In the genomic region with DNA sequence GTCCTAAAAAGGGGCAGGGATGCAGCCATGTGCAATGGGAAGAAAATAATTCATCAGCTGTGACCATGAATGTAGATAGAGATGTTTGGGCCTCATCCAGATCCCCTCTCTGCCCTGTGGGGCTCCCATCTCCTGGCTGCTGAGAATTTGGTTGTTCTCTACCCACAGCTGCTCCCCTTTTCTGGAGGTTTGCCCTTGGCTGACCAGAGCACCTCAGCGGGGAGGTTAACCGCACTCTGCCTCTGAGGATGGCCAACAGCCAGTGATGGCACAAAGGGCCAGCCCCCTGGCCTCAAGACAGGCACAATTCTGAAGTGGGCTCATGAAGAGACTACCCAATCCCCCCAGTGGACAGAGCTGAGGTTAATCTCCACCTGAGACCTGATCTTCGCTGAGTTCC, we compare ENCODE assay signal across 26 cellular contexts.
DNase-seq lines count a peak whose midpoint lies in the region; ATAC-seq, FAIRE-seq and TF ChIP-seq lines count a peak whose summit lies in the region.
"Had no signal": no experiment of that assay in that cellular context is flagged by ENCODE, and none has a peak within 500 bp of the region (broad histone marks: within the 10 kb centered on the region; RNA-seq: fewer than 3 reads in every experiment).

No MANE protein-coding gene starts in this region.

- no peak overlapping the region; the same call in 1 of the 2 replicates for H3K27ac ChIP-seq in IMR-90 (ENCODE audit: insufficient read depth, low read length)
- peak overlapping the region; percentile 80 for H3K27ac ChIP-seq in VCaP
- H3K27ac ChIP-seq in keratinocyte (ENCODE audit: control insufficient read depth, insufficient read depth, low read length): peak overlapping the region; percentile 100
- peak overlapping the region in 1 of 4 donors; percentile 78 for H3K27ac ChIP-seq in transverse colon
- H3K27ac ChIP-seq: lower lobe of right lung, neutrophil, vagina, WERI-Rb-1 had no signal

- H4K91ac ChIP-seq in IMR-90 (ENCODE audit: insufficient read depth, low read depth, low read length): peak overlapping the region; percentile 64

- H2AK9ac ChIP-seq in IMR-90 (replicated peaks; ENCODE audit: low read depth, low read length, poor library complexity): no peak overlapping the region

- H2BK5ac ChIP-seq in IMR-90 (ENCODE audit: low read depth, low read length, poor library complexity, severe bottlenecking): peak overlapping the region; percentile 22

- no peaks in the 10 kb centered on the region for H3K79me1 ChIP-seq in IMR-90 (ENCODE audit: low read depth in 1 of 2, low read length in 2 of 2)

- H3K23ac ChIP-seq in IMR-90 (ENCODE audit: low read depth, low read length): 0 out of 2 replicates have a peak overlapping the region, but pooled peaks have one; percentile 20

- H3K36me3 ChIP-seq in IMR-90 (ENCODE audit: control insufficient read depth, insufficient read depth, low read length) (no peaks in the 10 kb centered on the region), keratinocyte (ENCODE audit: control insufficient read depth in 2 of 2, extremely low read depth in 1 of 2, insufficient read depth in 2 of 2, low read length in 2 of 2) (no peaks in the 10 kb centered on the region), skeletal muscle satellite cell (ENCODE audit: insufficient read depth, low read length) (no peaks in the 10 kb centered on the region), transverse colon (no peaks in the 10 kb centered on the region)
- H3K36me3 ChIP-seq: heart left ventricle, lower lobe of right lung, neutrophil, thoracic aorta, vagina, WERI-Rb-1 had no signal

- WGBS in IMR-90 (ENCODE audit: extremely low coverage in 2 of 2, insufficient read length in 1 of 2), 2 experiments: 85% methylated on average over 2 of the region's 3 CpGs; no CpG with 5 or more reads in 1 of the 2 experiments
- 95 to 100% methylated on average over 1 to 3 of the region's 3 CpGs for WGBS in transverse colon (ENCODE audit: low coverage in 1 of 2), 2 donors

- H3K18ac ChIP-seq in IMR-90 (ENCODE audit: low read depth, low read length): peak overlapping the region; percentile 64

- peaks cover 14% of the 10 kb centered on the region for H3K4me1 ChIP-seq in IMR-90 (ENCODE audit: control insufficient read depth, insufficient read depth, low read length)
- H3K4me1 ChIP-seq in keratinocyte (ENCODE audit: control insufficient read depth, extremely low read depth, insufficient read depth, low read length): peaks cover 63% of the 10 kb centered on the region
- peaks cover 60% of the 10 kb centered on the region for H3K4me1 ChIP-seq in skeletal muscle satellite cell (ENCODE audit: control insufficient read depth, insufficient read depth, low read length)
- H3K4me1 ChIP-seq in transverse colon: peaks cover 10 to 50% (median 34%) of the 10 kb centered on the region in 4 donors
- H3K4me1 ChIP-seq: body of pancreas, lower lobe of right lung had no signal

- peak overlapping the region; percentile 39; the same call in 1 of the 2 replicates for H3K56ac ChIP-seq in IMR-90 (ENCODE audit: extremely low read depth, insufficient read depth, low read length)

- no peak for ATAC-seq in IMR-90 (ENCODE audit: low read depth)
- ATAC-seq in GM18870 (IDR thresholded peaks at IDR 0.05; ENCODE audit: unreplicated experiment): no peak
- ATAC-seq: body of pancreas, heart left ventricle, lower lobe of right lung, psoas muscle had no signal

- H3K4me2 ChIP-seq in IMR-90 (ENCODE audit: low read depth, low read length): no peak overlapping the region
- peak overlapping the region; percentile 65 for H3K4me2 ChIP-seq in keratinocyte (ENCODE audit: control insufficient read depth, extremely low read depth, insufficient read depth, low read depth, low read length)
- H3K4me2 ChIP-seq in skeletal muscle satellite cell (ENCODE audit: low read length): peak overlapping the region; percentile 18

- FAIRE-seq in keratinocyte (lab: Jason Lieb, UNC): peak; percentile 56
- FAIRE-seq: small intestine had no signal

- no peaks in the 10 kb centered on the region for H3K36me3 Mint-ChIP-seq in activated CD4-positive, alpha-beta memory T cell treated with anti-CD3 and anti-CD28 coated beads, Interleukin-2, amount 10 ng/mL, durations not matched to agents 7 days and 5 days (ENCODE audit: low read depth)

- H3K27me3 Mint-ChIP-seq in activated CD4-positive, alpha-beta memory T cell treated with anti-CD3 and anti-CD28 coated beads, Interleukin-2, amount 10 ng/mL, durations not matched to agents 7 days and 5 days: peaks cover 37% of the 10 kb centered on the region

- CTCF ChIA-PET in IMR-90 (lab: Yijun Ruan, JAX): no interaction called here
- CTCF ChIA-PET in activated CD4-positive, alpha-beta memory T cell treated with anti-CD3 and anti-CD28 coated beads, Interleukin-2, amount 10 ng/mL, durations not matched to agents 7 days and 5 days (lab: Charles Lee): no interaction called here

- H3K27me3 ChIP-seq in IMR-90 (ENCODE audit: control insufficient read depth, insufficient read depth, low read length) (no peaks in the 10 kb centered on the region), keratinocyte (ENCODE audit: control insufficient read depth, extremely low read depth, insufficient read depth, low read length) (no peaks in the 10 kb centered on the region), skeletal muscle satellite cell (ENCODE audit: control insufficient read depth, insufficient read depth, low read length) (no peaks in the 10 kb centered on the region), transverse colon (no peaks in the 10 kb centered on the region)
- H3K27me3 ChIP-seq: body of pancreas, heart left ventricle, neutrophil, vagina had no signal

- peak overlapping the region; percentile 85 for H3K4ac ChIP-seq in IMR-90 (ENCODE audit: low read depth, low read length)

- no peak overlapping the region for H3K4me3 Mint-ChIP-seq in activated CD4-positive, alpha-beta memory T cell treated with anti-CD3 and anti-CD28 coated beads, Interleukin-2, amount 10 ng/mL, durations not matched to agents 7 days and 5 days
- H3K4me3 Mint-ChIP-seq: activated CD4-positive, alpha-beta T cell treated with anti-CD3 and anti-CD28 coated beads, Interleukin-2, amount 10 ng/mL, durations not matched to agents 7 days and 5 days; activated T-cell treated with anti-CD3 and anti-CD28 coated beads, Interleukin-2, amount 50 U/mL, for 4 hours had no signal

- no peak overlapping the region for H3K4me3 ChIP-seq in IMR-90 (ENCODE audit: insufficient read depth, low read depth, low read length)
- peak overlapping the region in 1 of 3 experiments; percentile 5 for H3K4me3 ChIP-seq in keratinocyte (ENCODE audit: control insufficient read depth in 2 of 3, extremely low read depth in 1 of 3, insufficient read depth in 2 of 3, low read depth in 1 of 3, low read length in 3 of 3)
- no peak overlapping the region for H3K4me3 ChIP-seq in skeletal muscle satellite cell (ENCODE audit: low read length)
- no peak overlapping the region for H3K4me3 ChIP-seq in transverse colon
- H3K4me3 ChIP-seq: body of pancreas, heart left ventricle, lower lobe of right lung, psoas muscle, thoracic aorta, vagina had no signal

- H2BK120ac ChIP-seq in IMR-90 (ENCODE audit: low read depth, low read length): peak overlapping the region; percentile 85

- H3K4me1 Mint-ChIP-seq in activated CD4-positive, alpha-beta memory T cell treated with anti-CD3 and anti-CD28 coated beads, Interleukin-2, amount 10 ng/mL, durations not matched to agents 7 days and 5 days: peaks cover 12% of the 10 kb centered on the region

- peaks cover 14% of the 10 kb centered on the region for H3K9me1 ChIP-seq in IMR-90 (ENCODE audit: insufficient read depth, low read length)
- no peaks in the 10 kb centered on the region for H3K9me1 ChIP-seq in keratinocyte (ENCODE audit: control insufficient read depth, extremely low read depth, insufficient read depth, low read length)

- in situ Hi-C loops in IMR-90 (cut with MboI; ENCODE audit: low sequenced_read_pairs) (no loop called here), transverse colon (cut with MboI; ENCODE audit: low pct_ligation_motif_present in 1 of 4, low pct_unique_long_range_greater_than_20kb in 1 of 4, low sequenced_read_pairs in 3 of 4) (no loop called here)

- DNase-seq in IMR-90: no peak
- no peak for DNase-seq in keratinocyte (ENCODE audit: low read depth, low spot score)
- no peak for DNase-seq in HuH-7 (ENCODE audit: low spot score)
- no peak for DNase-seq in transverse colon
- no peak for DNase-seq in activated CD4-positive, alpha-beta memory T cell treated with anti-CD3 and anti-CD28 coated beads, Interleukin-2, amount 10 ng/mL, durations not matched to agents 7 days and 5 days
- DNase-seq: activated CD4-positive, alpha-beta T cell treated with anti-CD3 and anti-CD28 coated beads, Interleukin-2, amount 10 ng/mL, durations not matched to agents 7 days and 5 days; activated naive CD4-positive, alpha-beta T cell; activated T-cell treated with anti-CD3 and anti-CD28 coated beads, Interleukin-2, amount 50 U/mL, for 4 hours; body of pancreas; heart left ventricle; KBM-7; lower lobe of right lung; NCI-H1417 treated with DMSO at 0.1 percent for 48 hours; NCI-H2081 treated with DMSO at 0.1 percent for 48 hours; NCI-H774; psoas muscle; small intestine; stimulated activated CD4-positive, alpha-beta T cell treated with anti-CD3 and anti-CD28 coated beads, Interleukin-4, amount 100 ng/mL, for 1 hour; T-helper 9 cell; WERI-Rb-1 had no signal

- peak overlapping the region; percentile 85 for H2BK20ac ChIP-seq in IMR-90 (ENCODE audit: low read depth, low read length)

- H3K9ac ChIP-seq in IMR-90 (ENCODE audit: low read depth, low read length): no peak overlapping the region
- H3K9ac ChIP-seq in keratinocyte (ENCODE audit: control insufficient read depth, extremely low read depth, insufficient read depth, low read length): peak overlapping the region; percentile 73
- peak overlapping the region; percentile 61 for H3K9ac ChIP-seq in skeletal muscle satellite cell (ENCODE audit: low read depth, low read length)

- peaks cover 3% of the 10 kb centered on the region; the same call in 1 of the 2 replicates for H4K20me1 ChIP-seq in IMR-90 (ENCODE audit: insufficient read depth, low read length)
- H4K20me1 ChIP-seq in keratinocyte (ENCODE audit: control insufficient read depth, extremely low read depth, insufficient read depth, low read length): no peaks in the 10 kb centered on the region

- no peak for TF ChIP-seq CTCF in IMR-90 (conservative IDR thresholded peaks at IDR 0.05; ENCODE audit: low read depth, low read length)
- no peak for TF ChIP-seq CTCF in VCaP (conservative IDR thresholded peaks at IDR 0.05)
- TF ChIP-seq CTCF in keratinocyte (optimal IDR thresholded peaks at IDR 0.05 in 1 of 3, IDR thresholded peaks at IDR 0.05 in 1 of 3, conservative IDR thresholded peaks at IDR 0.05 in 1 of 3; ENCODE audit: extremely low read depth in 1 of 3, insufficient read depth in 2 of 3, low read length in 3 of 3): no peak
- no peak for TF ChIP-seq CTCF in transverse colon (IDR thresholded peaks at IDR 0.05)

- BruUV-seq in IMR-90 (replicated peaks; lab: Mats Ljungman, UMichigan): no TSS peak

- intact Hi-C loops in IMR-90 (cut with micrococcal nuclease): no loop called here
- intact Hi-C loops in transverse colon (cut with DNase I; ENCODE audit: low total_unique reads): no loop called here

- peak overlapping the region; percentile 60 to 80; a peak in 3 of 4 replicates for H4K8ac ChIP-seq in IMR-90 (ENCODE audit: low read depth in 2 of 2, low read length in 2 of 2)

- H3K9me3 Mint-ChIP-seq in activated CD4-positive, alpha-beta memory T cell treated with anti-CD3 and anti-CD28 coated beads, Interleukin-2, amount 10 ng/mL, durations not matched to agents 7 days and 5 days: no peaks in the 10 kb centered on the region
- H3K9me3 Mint-ChIP-seq: activated CD4-positive, alpha-beta T cell treated with anti-CD3 and anti-CD28 coated beads, Interleukin-2, amount 10 ng/mL, durations not matched to agents 7 days and 5 days; activated T-cell treated with anti-CD3 and anti-CD28 coated beads, Interleukin-2, amount 50 U/mL, for 4 hours had no signal

- H3K79me2 ChIP-seq in keratinocyte (ENCODE audit: control insufficient read depth, insufficient read depth, low read length): no peaks in the 10 kb centered on the region

- peak overlapping the region; percentile 100; the same call in 2 of the 3 replicates for H2BK15ac ChIP-seq in IMR-90 (ENCODE audit: low read depth, low read length)

- dilution Hi-C loops in IMR-90 (cut with HindIII; ENCODE audit: low sequenced_read_pairs, unreplicated experiment): no loop called here
- dilution Hi-C loops in keratinocyte (cut with MboI; ENCODE audit: extremely low pct_ligation_motif_present, low sequenced_read_pairs): loop anchor here (10.0 kb wide), 1 partner anchor 137 kb away; no protein-coding TSS in a partner anchor

- peak overlapping the region; percentile 3 for H3K14ac ChIP-seq in IMR-90 (replicated peaks; ENCODE audit: low read depth, low read length)

- H4K5ac ChIP-seq in IMR-90 (ENCODE audit: low read depth, low read length): no peak overlapping the region

- H3K9me3 ChIP-seq in IMR-90 (ENCODE audit: control insufficient read depth, insufficient read depth, low read length) (no peaks in the 10 kb centered on the region), keratinocyte (ENCODE audit: control insufficient read depth, low read depth, low read length) (no peaks in the 10 kb centered on the region), skeletal muscle satellite cell (replicated peaks; ENCODE audit: low read length) (no peaks in the 10 kb centered on the region), transverse colon (no peaks in the 10 kb centered on the region)
- H3K9me3 ChIP-seq: body of pancreas, heart left ventricle, lower lobe of right lung, neutrophil, psoas muscle, thoracic aorta, vagina had no signal

- no peak overlapping the region for H3K27ac Mint-ChIP-seq in activated CD4-positive, alpha-beta memory T cell treated with anti-CD3 and anti-CD28 coated beads, Interleukin-2, amount 10 ng/mL, durations not matched to agents 7 days and 5 days
- H3K27ac Mint-ChIP-seq: activated CD4-positive, alpha-beta T cell treated with anti-CD3 and anti-CD28 coated beads, Interleukin-2, amount 10 ng/mL, durations not matched to agents 7 days and 5 days had no signal

- POLR2A ChIA-PET in IMR-90 (lab: Charles Lee; ENCODE audit: unreplicated experiment): no interaction called here
- POLR2A ChIA-PET in activated CD4-positive, alpha-beta memory T cell treated with anti-CD3 and anti-CD28 coated beads, Interleukin-2, amount 10 ng/mL, durations not matched to agents 7 days and 5 days (lab: Charles Lee): no interaction called here

- H2AK5ac ChIP-seq in IMR-90 (ENCODE audit: low read depth, low read length): peak overlapping the region; percentile 88

- no peak for TF ChIP-seq POLR2A in IMR-90 (IDR thresholded peaks at IDR 0.05; ENCODE audit: low read depth, low read length)
- TF ChIP-seq POLR2A in transverse colon (IDR thresholded peaks at IDR 0.05): no peak

- no peak for TF ChIP-seq RAD21 in IMR-90 (IDR thresholded peaks at IDR 0.05; ENCODE audit: low read length)

- H2AFZ ChIP-seq in IMR-90 (replicated peaks; ENCODE audit: low read length, poor library complexity) (no peak overlapping the region), keratinocyte (ENCODE audit: control insufficient read depth, low read length) (no peak overlapping the region)

- no peak for TF ChIP-seq EP300 in transverse colon (IDR thresholded peaks at IDR 0.05; ENCODE audit: low read depth)
